ENCODE assay signal across 25 cellular contexts in genomic region chr11:14698771-14699170, GRCh38. TPM values are rescaled to one million over a fixed set of nuclear protein-coding genes. Genes with fewer than 3 reads are reported as not detected.
A peak's percentile ranks its signal among the peaks of the same experiment; 100 is the strongest.
DNase-seq lines count a peak whose midpoint lies in the region; ATAC-seq, FAIRE-seq and TF ChIP-seq lines count a peak whose summit lies in the region.
"Had no signal": no experiment of that assay in that cellular context is flagged by ENCODE, and none has a peak within 500 bp of the region (broad histone marks: within the 10 kb centered on the region; RNA-seq: fewer than 3 reads in every experiment).

No MANE protein-coding gene starts in this region.

- FAIRE-seq in GM12892 (lab: Jason Lieb, UNC): no peak
- FAIRE-seq: A204.1, GM12891 had no signal

- H3K27me3 Mint-ChIP-seq in activated CD4-positive, alpha-beta T cell treated with anti-CD3 and anti-CD28 coated beads for 36 hours: no peaks in the 10 kb centered on the region
- no peaks in the 10 kb centered on the region for H3K27me3 Mint-ChIP-seq in CD8-positive, alpha-beta memory T cell
- no peaks in the 10 kb centered on the region for H3K27me3 Mint-ChIP-seq in activated CD8-positive, alpha-beta T cell treated with anti-CD3 and anti-CD28 coated beads for 36 hours
- H3K27me3 Mint-ChIP-seq: memory B cell had no signal

- intact Hi-C loops in activated CD4-positive, alpha-beta T cell treated with anti-CD3 and anti-CD28 coated beads for 36 hours (cut with DNase I, micrococcal nuclease): loop anchor here in 1 of 2 experiments (5.0 kb wide), 1 partner anchor 51 kb away; no protein-coding TSS in a partner anchor
- intact Hi-C loops in activated CD8-positive, alpha-beta T cell treated with anti-CD3 and anti-CD28 coated beads for 36 hours (cut with micrococcal nuclease): no loop called here

- CTCF ChIA-PET in activated CD4-positive, alpha-beta T cell treated with anti-CD3 and anti-CD28 coated beads for 36 hours (lab: Charles Lee): interaction anchor here (0.9 to 2.2 kb wide), 6 partner anchors 9 to 376 kb away, joined by 3 to 9 read pairs (median 4); no protein-coding TSS in a partner anchor
- CTCF ChIA-PET in CD8-positive, alpha-beta memory T cell (lab: Charles Lee): interaction anchor here (0.8 to 0.9 kb wide), 2 partner anchors 55 to 76 kb away, joined by 3 read pairs; no protein-coding TSS in a partner anchor
- CTCF ChIA-PET in activated CD8-positive, alpha-beta T cell treated with anti-CD3 and anti-CD28 coated beads for 36 hours (lab: Charles Lee): interaction anchor here (1.0 to 1.7 kb wide), 3 partner anchors 10 to 209 kb away, joined by 3 to 8 read pairs (median 5); no protein-coding TSS in a partner anchor

- no peak overlapping the region for H3K4me3 ChIP-seq in CD8-positive, alpha-beta memory T cell (ENCODE audit: low read length)
- no peak overlapping the region for H3K4me3 ChIP-seq in Peyer's patch
- H3K4me3 ChIP-seq: adrenal gland, prostate gland, upper lobe of right lung had no signal

- H3K9me3 ChIP-seq in CD8-positive, alpha-beta memory T cell (ENCODE audit: low read length): no peaks in the 10 kb centered on the region
- H3K9me3 ChIP-seq in Peyer's patch: no peaks in the 10 kb centered on the region
- H3K9me3 ChIP-seq: adrenal gland, prostate gland, SK-N-SH, upper lobe of right lung had no signal

- peak; percentile 19 for ATAC-seq in activated CD4-positive, alpha-beta T cell treated with anti-CD3 and anti-CD28 coated beads for 36 hours
- peak; percentile 51 for ATAC-seq in activated CD8-positive, alpha-beta T cell treated with anti-CD3 and anti-CD28 coated beads for 36 hours
- ATAC-seq: upper lobe of right lung had no signal

- TF ChIP-seq POLR2A in Peyer's patch (IDR thresholded peaks at IDR 0.05): no peak
- TF ChIP-seq POLR2A in GM12892 (IDR thresholded peaks at IDR 0.05; ENCODE audit: low read depth, low read length): no peak

- no peak overlapping the region for H3K4me3 Mint-ChIP-seq in activated CD4-positive, alpha-beta T cell treated with anti-CD3 and anti-CD28 coated beads for 36 hours
- peak overlapping the region in 4 of 7 donors; percentile 14 to 68 (median 46) for H3K4me3 Mint-ChIP-seq in CD8-positive, alpha-beta memory T cell
- peak overlapping the region; percentile 36 for H3K4me3 Mint-ChIP-seq in activated CD8-positive, alpha-beta T cell treated with anti-CD3 and anti-CD28 coated beads for 36 hours
- H3K4me3 Mint-ChIP-seq: H9, memory B cell had no signal

- peaks cover 25% of the 10 kb centered on the region for H3K9me3 Mint-ChIP-seq in activated CD4-positive, alpha-beta T cell treated with anti-CD3 and anti-CD28 coated beads for 36 hours (ENCODE audit: low read depth)
- peaks cover 19 to 25% (median 20%) of the 10 kb centered on the region in 5 donors for H3K9me3 Mint-ChIP-seq in CD8-positive, alpha-beta memory T cell
- H3K9me3 Mint-ChIP-seq in activated CD8-positive, alpha-beta T cell treated with anti-CD3 and anti-CD28 coated beads for 36 hours: peaks cover 31% of the 10 kb centered on the region

- H3K27me3 ChIP-seq in CD8-positive, alpha-beta memory T cell (ENCODE audit: insufficient read depth, low read length, poor library complexity, severe bottlenecking): no peaks in the 10 kb centered on the region
- H3K27me3 ChIP-seq in Peyer's patch: no peaks in the 10 kb centered on the region
- H3K27me3 ChIP-seq: adrenal gland, brain microvascular endothelial cell, upper lobe of right lung had no signal

- POLR2A ChIA-PET in activated CD4-positive, alpha-beta T cell treated with anti-CD3 and anti-CD28 coated beads for 36 hours (lab: Charles Lee): interaction anchor here (0.5 kb wide), 1 partner anchor 370 kb away, joined by 3 read pairs; no protein-coding TSS in a partner anchor
- POLR2A ChIA-PET in CD8-positive, alpha-beta memory T cell (lab: Charles Lee): no interaction called here
- POLR2A ChIA-PET in activated CD8-positive, alpha-beta T cell treated with anti-CD3 and anti-CD28 coated beads for 36 hours (lab: Charles Lee): interaction anchor here (1.0 kb wide), 1 partner anchor 41 kb away, joined by 5 read pairs; no protein-coding TSS in a partner anchor

- H3K27ac ChIP-seq in CD8-positive, alpha-beta memory T cell (ENCODE audit: low read depth, low read length): no peak overlapping the region
- no peak overlapping the region for H3K27ac ChIP-seq in Peyer's patch
- H3K27ac ChIP-seq: adrenal gland, brain microvascular endothelial cell, prostate gland, upper lobe of right lung had no signal

- DNase-seq in activated CD4-positive, alpha-beta T cell treated with anti-CD3 and anti-CD28 coated beads for 36 hours: no peak
- no peak for DNase-seq in activated CD4-positive, alpha-beta T cell treated with anti-CD3 and anti-CD28 coated beads, Interleukin-2, amount 50 U/mL, for 48 hours
- DNase-seq in CD8-positive, alpha-beta memory T cell: peak in 1 of 5 donors; percentile 19
- DNase-seq in activated CD8-positive, alpha-beta T cell treated with anti-CD3 and anti-CD28 coated beads for 36 hours: no peak
- peak; percentile 6 for DNase-seq in inferior parietal cortex (ENCODE audit: extremely low spot score)
- no peak for DNase-seq in Peyer's patch
- DNase-seq in GM12892 (ENCODE audit: insufficient read length): no peak
- DNase-seq in amniotic stem cell (lab: John Stamatoyannopoulos, UW): no peak
- DNase-seq: activated CD4-positive, alpha-beta T cell treated with anti-CD3 and anti-CD28 coated beads, Interleukin-2, amount 50 U/mL, for 4 hours; adrenal gland; AML-193; brain microvascular endothelial cell; effector CD4-positive, alpha-beta T cell; H9; Karpas-422; NCI-H1105; NCI-H1930; NCI-H69; SK-N-SH; T-helper 9 cell; upper lobe of right lung had no signal

- no peak for TF ChIP-seq CTCF in activated CD8-positive, alpha-beta T cell treated with anti-CD3 and anti-CD28 coated beads for 36 hours (IDR thresholded peaks at IDR 0.05)
- no peak for TF ChIP-seq CTCF in Peyer's patch (IDR thresholded peaks at IDR 0.05)

- peaks cover 33% of the 10 kb centered on the region for H3K4me1 ChIP-seq in CD8-positive, alpha-beta memory T cell (ENCODE audit: insufficient read depth, low read length)
- H3K4me1 ChIP-seq in Peyer's patch: no peaks in the 10 kb centered on the region
- H3K4me1 ChIP-seq: adrenal gland, prostate gland, upper lobe of right lung had no signal

- H3K36me3 Mint-ChIP-seq in activated CD4-positive, alpha-beta T cell treated with anti-CD3 and anti-CD28 coated beads for 36 hours (ENCODE audit: low read depth): peaks cover 39% of the 10 kb centered on the region
- peaks cover 17 to 47% (median 44%) of the 10 kb centered on the region in 3 donors for H3K36me3 Mint-ChIP-seq in CD8-positive, alpha-beta memory T cell
- H3K36me3 Mint-ChIP-seq in activated CD8-positive, alpha-beta T cell treated with anti-CD3 and anti-CD28 coated beads for 36 hours (ENCODE audit: low read depth): peaks cover 61% of the 10 kb centered on the region

- H3K36me3 ChIP-seq in CD8-positive, alpha-beta memory T cell (ENCODE audit: insufficient read depth, low read length): peaks cover 2% of the 10 kb centered on the region
- no peaks in the 10 kb centered on the region for H3K36me3 ChIP-seq in Peyer's patch
- H3K36me3 ChIP-seq: adrenal gland, brain microvascular endothelial cell, prostate gland, upper lobe of right lung had no signal

- peaks cover 39% of the 10 kb centered on the region for H3K4me1 Mint-ChIP-seq in activated CD4-positive, alpha-beta T cell treated with anti-CD3 and anti-CD28 coated beads for 36 hours
- peaks cover 53 to 72% (median 70%) of the 10 kb centered on the region in 3 donors for H3K4me1 Mint-ChIP-seq in CD8-positive, alpha-beta memory T cell
- peaks cover 47% of the 10 kb centered on the region for H3K4me1 Mint-ChIP-seq in activated CD8-positive, alpha-beta T cell treated with anti-CD3 and anti-CD28 coated beads for 36 hours (ENCODE audit: low read depth)
- H3K4me1 Mint-ChIP-seq: H9 had no signal

- H3K27ac Mint-ChIP-seq in activated CD4-positive, alpha-beta T cell treated with anti-CD3 and anti-CD28 coated beads for 36 hours: no peak overlapping the region
- H3K27ac Mint-ChIP-seq in CD8-positive, alpha-beta memory T cell: peak overlapping the region in 6 of 8 donors; percentile 22 to 68 (median 50)
- peak overlapping the region; percentile 88 for H3K27ac Mint-ChIP-seq in activated CD8-positive, alpha-beta T cell treated with anti-CD3 and anti-CD28 coated beads for 36 hours
- H3K27ac Mint-ChIP-seq: H9, memory B cell had no signal

RNA-seq across cellular contexts. Expression of gene PDE3B, which starts 55.2 kb away (rescaled TPM):
- total RNA-seq in activated CD4-positive, alpha-beta T cell treated with anti-CD3 and anti-CD28 coated beads for 36 hours: 10 to 100 TPM; 24.7 to 25.8 TPM
- total RNA-seq in CD8-positive, alpha-beta memory T cell: 10 to 100 TPM; 47.0 to 47.2 TPM
- 39.8 TPM for polyA plus RNA-seq in CD8-positive, alpha-beta memory T cell
- total RNA-seq in activated CD8-positive, alpha-beta T cell treated with anti-CD3 and anti-CD28 coated beads for 36 hours: 10 to 100 TPM; 42.3 to 43.1 TPM
- total RNA-seq in Peyer's patch: 10 to 100 TPM; 14.0 to 30.5 (median 18.0) TPM
- 1.4 TPM for polyA plus RNA-seq in GM12892 (2012; ENCODE audit: missing spikeins)
